In the genomic region with DNA sequence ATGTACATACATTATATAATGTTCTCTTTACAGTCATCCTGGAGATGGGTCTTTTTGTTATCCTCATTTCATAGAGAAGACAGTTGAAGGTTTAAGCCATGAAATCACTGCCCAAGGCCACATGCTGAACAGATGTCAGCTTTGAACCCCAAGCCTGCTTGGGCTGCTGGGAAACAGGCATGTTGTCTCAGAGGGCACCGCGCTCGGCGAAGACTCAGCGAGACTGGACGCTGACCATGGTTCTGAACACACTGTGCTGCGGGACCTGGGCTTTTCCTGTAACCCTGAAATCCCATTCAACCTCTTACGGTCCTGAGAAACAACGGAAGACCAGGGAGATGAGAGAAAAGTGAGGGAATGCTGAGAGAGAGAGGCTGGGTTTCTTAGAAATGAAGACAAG, we compare ENCODE assay signal across 1 cellular context.
A peak's percentile ranks its signal among the peaks of the same experiment; 100 is the strongest.
TF ChIP-seq lines count a peak whose summit lies in the region.

No MANE protein-coding gene starts in this region.

TF ChIP-seq in HepG2, 621 proteins besides CTCF, POLR2A, EP300 and RAD21 (continued from another document and continues in another):
- TF ChIP-seq, protein P1, sequence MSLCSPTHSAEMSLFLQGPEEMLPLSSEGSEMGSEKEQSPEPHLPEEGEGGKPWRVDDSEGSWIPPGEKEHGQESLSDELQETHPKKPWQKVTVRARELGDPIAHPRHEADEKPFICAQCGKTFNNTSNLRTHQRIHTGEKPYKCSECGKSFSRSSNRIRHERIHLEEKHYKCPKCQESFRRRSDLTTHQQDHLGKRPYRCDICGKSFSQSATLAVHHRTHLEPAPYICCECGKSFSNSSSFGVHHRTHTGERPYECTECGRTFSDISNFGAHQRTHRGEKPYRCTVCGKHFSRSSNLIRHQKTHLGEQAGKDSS (CRISPR knock-in tag; IDR thresholded peaks at IDR 0.05; ENCODE audit: borderline replicate concordance, low read depth): no peak
- TF ChIP-seq ZNF230 (CRISPR knock-in tag; IDR thresholded peaks at IDR 0.05): peak; percentile 47; the same call in 1 of the 2 replicates
- no peak for TF ChIP-seq ZNF207 (IDR thresholded peaks at IDR 0.05; ENCODE audit: borderline replicate concordance)
- TF ChIP-seq ZNF333 (CRISPR knock-in tag; IDR thresholded peaks at IDR 0.05; ENCODE audit: borderline replicate concordance): no peak
- TF ChIP-seq ZKSCAN5 (CRISPR knock-in tag; IDR thresholded peaks at IDR 0.05): no peak
- no peak for TF ChIP-seq MTF2 (CRISPR knock-in tag; IDR thresholded peaks at IDR 0.05; ENCODE audit: borderline replicate concordance)
- TF ChIP-seq, protein P2, sequence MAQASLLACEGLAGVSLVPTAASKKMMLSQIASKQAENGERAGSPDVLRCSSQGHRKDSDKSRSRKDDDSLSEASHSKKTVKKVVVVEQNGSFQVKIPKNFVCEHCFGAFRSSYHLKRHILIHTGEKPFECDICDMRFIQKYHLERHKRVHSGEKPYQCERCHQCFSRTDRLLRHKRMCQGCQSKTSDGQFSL (CRISPR knock-in tag; IDR thresholded peaks at IDR 0.05): no peak
- TF ChIP-seq CBX2 (IDR thresholded peaks at IDR 0.05; ENCODE audit: low read depth, low read length): no peak
- no peak for TF ChIP-seq CBX2 (CRISPR knock-in tag; IDR thresholded peaks at IDR 0.05; ENCODE audit: low read depth)
- TF ChIP-seq AGO2 (optimal IDR thresholded peaks at IDR 0.05; ENCODE audit: low read depth, low read length): no peak
- TF ChIP-seq, protein P3, sequence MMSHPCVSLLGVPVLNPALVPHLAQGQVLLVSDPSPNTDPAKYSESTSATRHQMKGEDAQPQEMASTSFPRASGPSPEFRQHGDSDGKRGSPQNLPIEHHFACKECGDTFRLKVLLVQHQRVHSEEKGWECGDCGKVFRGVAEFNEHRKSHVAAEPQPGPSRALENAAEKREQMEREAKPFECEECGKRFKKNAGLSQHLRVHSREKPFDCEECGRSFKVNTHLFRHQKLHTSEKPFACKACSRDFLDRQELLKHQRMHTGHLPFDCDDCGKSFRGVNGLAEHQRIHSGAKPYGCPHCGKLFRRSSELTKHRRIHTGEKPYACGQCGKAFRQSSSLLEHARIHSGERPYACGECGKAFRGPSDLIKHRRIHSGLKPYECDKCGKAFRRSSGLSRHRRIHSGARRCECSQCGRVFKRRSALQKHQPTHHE (CRISPR knock-in tag; IDR thresholded peaks at IDR 0.05; ENCODE audit: borderline replicate concordance): no peak
- TF ChIP-seq NONO (IDR thresholded peaks at IDR 0.05): no peak
- no peak for TF ChIP-seq NONO (CRISPR knock-in tag; conservative IDR thresholded peaks at IDR 0.05)
- no peak for TF ChIP-seq NCOR1 (IDR thresholded peaks at IDR 0.05; ENCODE audit: borderline replicate concordance, low read length)
- TF ChIP-seq, protein P4, sequence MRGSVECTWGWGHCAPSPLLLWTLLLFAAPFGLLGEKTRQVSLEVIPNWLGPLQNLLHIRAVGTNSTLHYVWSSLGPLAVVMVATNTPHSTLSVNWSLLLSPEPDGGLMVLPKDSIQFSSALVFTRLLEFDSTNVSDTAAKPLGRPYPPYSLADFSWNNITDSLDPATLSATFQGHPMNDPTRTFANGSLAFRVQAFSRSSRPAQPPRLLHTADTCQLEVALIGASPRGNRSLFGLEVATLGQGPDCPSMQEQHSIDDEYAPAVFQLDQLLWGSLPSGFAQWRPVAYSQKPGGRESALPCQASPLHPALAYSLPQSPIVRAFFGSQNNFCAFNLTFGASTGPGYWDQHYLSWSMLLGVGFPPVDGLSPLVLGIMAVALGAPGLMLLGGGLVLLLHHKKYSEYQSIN (CRISPR knock-in tag; IDR thresholded peaks at IDR 0.05; ENCODE audit: borderline replicate concordance): no peak
- no peak for TF ChIP-seq FOXA1 (IDR thresholded peaks at IDR 0.05)
- TF ChIP-seq FOXA1 (CRISPR knock-in tag; IDR thresholded peaks at IDR 0.05): 0 out of 2 replicates have a peak, but pooled peaks have one; percentile 26
- no peak for TF ChIP-seq MYNN (CRISPR knock-in tag; IDR thresholded peaks at IDR 0.05; ENCODE audit: low read depth)
- TF ChIP-seq GTF3A (CRISPR knock-in tag; conservative IDR thresholded peaks at IDR 0.05): no peak
- TF ChIP-seq NFE2 (CRISPR knock-in tag; IDR thresholded peaks at IDR 0.05): no peak
- TF ChIP-seq, protein P5, sequence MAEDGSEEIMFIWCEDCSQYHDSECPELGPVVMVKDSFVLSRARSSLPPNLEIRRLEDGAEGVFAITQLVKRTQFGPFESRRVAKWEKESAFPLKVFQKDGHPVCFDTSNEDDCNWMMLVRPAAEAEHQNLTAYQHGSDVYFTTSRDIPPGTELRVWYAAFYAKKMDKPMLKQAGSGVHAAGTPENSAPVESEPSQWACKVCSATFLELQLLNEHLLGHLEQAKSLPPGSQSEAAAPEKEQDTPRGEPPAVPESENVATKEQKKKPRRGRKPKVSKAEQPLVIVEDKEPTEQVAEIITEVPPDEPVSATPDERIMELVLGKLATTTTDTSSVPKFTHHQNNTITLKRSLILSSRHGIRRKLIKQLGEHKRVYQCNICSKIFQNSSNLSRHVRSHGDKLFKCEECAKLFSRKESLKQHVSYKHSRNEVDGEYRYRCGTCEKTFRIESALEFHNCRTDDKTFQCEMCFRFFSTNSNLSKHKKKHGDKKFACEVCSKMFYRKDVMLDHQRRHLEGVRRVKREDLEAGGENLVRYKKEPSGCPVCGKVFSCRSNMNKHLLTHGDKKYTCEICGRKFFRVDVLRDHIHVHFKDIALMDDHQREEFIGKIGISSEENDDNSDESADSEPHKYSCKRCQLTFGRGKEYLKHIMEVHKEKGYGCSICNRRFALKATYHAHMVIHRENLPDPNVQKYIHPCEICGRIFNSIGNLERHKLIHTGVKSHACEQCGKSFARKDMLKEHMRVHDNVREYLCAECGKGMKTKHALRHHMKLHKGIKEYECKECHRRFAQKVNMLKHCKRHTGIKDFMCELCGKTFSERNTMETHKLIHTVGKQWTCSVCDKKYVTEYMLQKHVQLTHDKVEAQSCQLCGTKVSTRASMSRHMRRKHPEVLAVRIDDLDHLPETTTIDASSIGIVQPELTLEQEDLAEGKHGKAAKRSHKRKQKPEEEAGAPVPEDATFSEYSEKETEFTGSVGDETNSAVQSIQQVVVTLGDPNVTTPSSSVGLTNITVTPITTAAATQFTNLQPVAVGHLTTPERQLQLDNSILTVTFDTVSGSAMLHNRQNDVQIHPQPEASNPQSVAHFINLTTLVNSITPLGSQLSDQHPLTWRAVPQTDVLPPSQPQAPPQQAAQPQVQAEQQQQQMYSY (CRISPR knock-in tag; IDR thresholded peaks at IDR 0.05): peak; percentile 51; the same call in 1 of the 2 replicates
- TF ChIP-seq, protein P6, sequence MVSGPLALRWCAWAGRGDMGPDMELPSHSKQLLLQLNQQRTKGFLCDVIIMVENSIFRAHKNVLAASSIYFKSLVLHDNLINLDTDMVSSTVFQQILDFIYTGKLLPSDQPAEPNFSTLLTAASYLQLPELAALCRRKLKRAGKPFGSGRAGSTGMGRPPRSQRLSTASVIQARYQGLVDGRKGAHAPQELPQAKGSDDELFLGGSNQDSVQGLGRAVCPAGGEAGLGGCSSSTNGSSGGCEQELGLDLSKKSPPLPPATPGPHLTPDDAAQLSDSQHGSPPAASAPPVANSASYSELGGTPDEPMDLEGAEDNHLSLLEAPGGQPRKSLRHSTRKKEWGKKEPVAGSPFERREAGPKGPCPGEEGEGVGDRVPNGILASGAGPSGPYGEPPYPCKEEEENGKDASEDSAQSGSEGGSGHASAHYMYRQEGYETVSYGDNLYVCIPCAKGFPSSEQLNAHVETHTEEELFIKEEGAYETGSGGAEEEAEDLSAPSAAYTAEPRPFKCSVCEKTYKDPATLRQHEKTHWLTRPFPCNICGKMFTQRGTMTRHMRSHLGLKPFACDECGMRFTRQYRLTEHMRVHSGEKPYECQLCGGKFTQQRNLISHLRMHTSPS (CRISPR knock-in tag; IDR thresholded peaks at IDR 0.05; ENCODE audit: low read depth): no peak
- no peak for TF ChIP-seq ZNF24 (IDR thresholded peaks at IDR 0.05)
- no peak for TF ChIP-seq TBX3 (IDR thresholded peaks at IDR 0.05; ENCODE audit: borderline replicate concordance)
- 0 out of 2 replicates have a peak, but pooled peaks have one; percentile 47 for TF ChIP-seq ZSCAN21 (CRISPR knock-in tag; IDR thresholded peaks at IDR 0.05; ENCODE audit: borderline replicate concordance)
- TF ChIP-seq, protein P7, sequence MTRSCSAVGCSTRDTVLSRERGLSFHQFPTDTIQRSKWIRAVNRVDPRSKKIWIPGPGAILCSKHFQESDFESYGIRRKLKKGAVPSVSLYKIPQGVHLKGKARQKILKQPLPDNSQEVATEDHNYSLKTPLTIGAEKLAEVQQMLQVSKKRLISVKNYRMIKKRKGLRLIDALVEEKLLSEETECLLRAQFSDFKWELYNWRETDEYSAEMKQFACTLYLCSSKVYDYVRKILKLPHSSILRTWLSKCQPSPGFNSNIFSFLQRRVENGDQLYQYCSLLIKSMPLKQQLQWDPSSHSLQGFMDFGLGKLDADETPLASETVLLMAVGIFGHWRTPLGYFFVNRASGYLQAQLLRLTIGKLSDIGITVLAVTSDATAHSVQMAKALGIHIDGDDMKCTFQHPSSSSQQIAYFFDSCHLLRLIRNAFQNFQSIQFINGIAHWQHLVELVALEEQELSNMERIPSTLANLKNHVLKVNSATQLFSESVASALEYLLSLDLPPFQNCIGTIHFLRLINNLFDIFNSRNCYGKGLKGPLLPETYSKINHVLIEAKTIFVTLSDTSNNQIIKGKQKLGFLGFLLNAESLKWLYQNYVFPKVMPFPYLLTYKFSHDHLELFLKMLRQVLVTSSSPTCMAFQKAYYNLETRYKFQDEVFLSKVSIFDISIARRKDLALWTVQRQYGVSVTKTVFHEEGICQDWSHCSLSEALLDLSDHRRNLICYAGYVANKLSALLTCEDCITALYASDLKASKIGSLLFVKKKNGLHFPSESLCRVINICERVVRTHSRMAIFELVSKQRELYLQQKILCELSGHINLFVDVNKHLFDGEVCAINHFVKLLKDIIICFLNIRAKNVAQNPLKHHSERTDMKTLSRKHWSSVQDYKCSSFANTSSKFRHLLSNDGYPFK (CRISPR knock-in tag; IDR thresholded peaks at IDR 0.05; ENCODE audit: borderline replicate concordance): 0 out of 2 replicates have a peak, but pooled peaks have one; percentile 25
- TF ChIP-seq, protein P8, sequence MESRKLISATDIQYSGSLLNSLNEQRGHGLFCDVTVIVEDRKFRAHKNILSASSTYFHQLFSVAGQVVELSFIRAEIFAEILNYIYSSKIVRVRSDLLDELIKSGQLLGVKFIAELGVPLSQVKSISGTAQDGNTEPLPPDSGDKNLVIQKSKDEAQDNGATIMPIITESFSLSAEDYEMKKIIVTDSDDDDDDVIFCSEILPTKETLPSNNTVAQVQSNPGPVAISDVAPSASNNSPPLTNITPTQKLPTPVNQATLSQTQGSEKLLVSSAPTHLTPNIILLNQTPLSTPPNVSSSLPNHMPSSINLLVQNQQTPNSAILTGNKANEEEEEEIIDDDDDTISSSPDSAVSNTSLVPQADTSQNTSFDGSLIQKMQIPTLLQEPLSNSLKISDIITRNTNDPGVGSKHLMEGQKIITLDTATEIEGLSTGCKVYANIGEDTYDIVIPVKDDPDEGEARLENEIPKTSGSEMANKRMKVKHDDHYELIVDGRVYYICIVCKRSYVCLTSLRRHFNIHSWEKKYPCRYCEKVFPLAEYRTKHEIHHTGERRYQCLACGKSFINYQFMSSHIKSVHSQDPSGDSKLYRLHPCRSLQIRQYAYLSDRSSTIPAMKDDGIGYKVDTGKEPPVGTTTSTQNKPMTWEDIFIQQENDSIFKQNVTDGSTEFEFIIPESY (CRISPR knock-in tag; IDR thresholded peaks at IDR 0.05): no peak
- TF ChIP-seq AGO1 (IDR thresholded peaks at IDR 0.05; ENCODE audit: low read depth, low read length, poor library complexity, severe bottlenecking): no peak
- no peak for TF ChIP-seq HOXA9 (CRISPR knock-in tag; IDR thresholded peaks at IDR 0.05; ENCODE audit: borderline replicate concordance)
- TF ChIP-seq ELF3 (CRISPR knock-in tag; IDR thresholded peaks at IDR 0.05): peak; percentile 71
- TF ChIP-seq, protein P9, sequence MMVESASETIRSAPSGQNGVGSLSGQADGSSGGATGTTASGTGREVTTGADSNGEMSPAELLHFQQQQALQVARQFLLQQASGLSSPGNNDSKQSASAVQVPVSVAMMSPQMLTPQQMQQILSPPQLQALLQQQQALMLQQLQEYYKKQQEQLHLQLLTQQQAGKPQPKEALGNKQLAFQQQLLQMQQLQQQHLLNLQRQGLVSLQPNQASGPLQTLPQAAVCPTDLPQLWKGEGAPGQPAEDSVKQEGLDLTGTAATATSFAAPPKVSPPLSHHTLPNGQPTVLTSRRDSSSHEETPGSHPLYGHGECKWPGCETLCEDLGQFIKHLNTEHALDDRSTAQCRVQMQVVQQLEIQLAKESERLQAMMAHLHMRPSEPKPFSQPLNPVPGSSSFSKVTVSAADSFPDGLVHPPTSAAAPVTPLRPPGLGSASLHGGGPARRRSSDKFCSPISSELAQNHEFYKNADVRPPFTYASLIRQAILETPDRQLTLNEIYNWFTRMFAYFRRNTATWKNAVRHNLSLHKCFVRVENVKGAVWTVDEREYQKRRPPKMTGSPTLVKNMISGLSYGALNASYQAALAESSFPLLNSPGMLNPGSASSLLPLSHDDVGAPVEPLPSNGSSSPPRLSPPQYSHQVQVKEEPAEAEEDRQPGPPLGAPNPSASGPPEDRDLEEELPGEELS (CRISPR knock-in tag; IDR thresholded peaks at IDR 0.05): peak; percentile 30; the same call in 1 of the 2 replicates
- TF ChIP-seq ZNF614 (CRISPR knock-in tag; IDR thresholded peaks at IDR 0.05; ENCODE audit: borderline replicate concordance): 0 out of 2 replicates have a peak, but pooled peaks have one; percentile 22
- TF ChIP-seq, protein P10, sequence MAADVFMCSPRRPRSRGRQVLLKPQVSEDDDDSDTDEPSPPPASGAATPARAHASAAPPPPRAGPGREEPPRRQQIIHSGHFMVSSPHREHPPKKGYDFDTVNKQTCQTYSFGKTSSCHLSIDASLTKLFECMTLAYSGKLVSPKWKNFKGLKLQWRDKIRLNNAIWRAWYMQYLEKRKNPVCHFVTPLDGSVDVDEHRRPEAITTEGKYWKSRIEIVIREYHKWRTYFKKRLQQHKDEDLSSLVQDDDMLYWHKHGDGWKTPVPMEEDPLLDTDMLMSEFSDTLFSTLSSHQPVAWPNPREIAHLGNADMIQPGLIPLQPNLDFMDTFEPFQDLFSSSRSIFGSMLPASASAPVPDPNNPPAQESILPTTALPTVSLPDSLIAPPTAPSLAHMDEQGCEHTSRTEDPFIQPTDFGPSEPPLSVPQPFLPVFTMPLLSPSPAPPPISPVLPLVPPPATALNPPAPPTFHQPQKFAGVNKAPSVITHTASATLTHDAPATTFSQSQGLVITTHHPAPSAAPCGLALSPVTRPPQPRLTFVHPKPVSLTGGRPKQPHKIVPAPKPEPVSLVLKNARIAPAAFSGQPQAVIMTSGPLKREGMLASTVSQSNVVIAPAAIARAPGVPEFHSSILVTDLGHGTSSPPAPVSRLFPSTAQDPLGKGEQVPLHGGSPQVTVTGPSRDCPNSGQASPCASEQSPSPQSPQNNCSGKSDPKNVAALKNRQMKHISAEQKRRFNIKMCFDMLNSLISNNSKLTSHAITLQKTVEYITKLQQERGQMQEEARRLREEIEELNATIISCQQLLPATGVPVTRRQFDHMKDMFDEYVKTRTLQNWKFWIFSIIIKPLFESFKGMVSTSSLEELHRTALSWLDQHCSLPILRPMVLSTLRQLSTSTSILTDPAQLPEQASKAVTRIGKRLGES (CRISPR knock-in tag; IDR thresholded peaks at IDR 0.05; ENCODE audit: borderline replicate concordance): peak; percentile 75
- no peak for TF ChIP-seq TOPORS (CRISPR knock-in tag; IDR thresholded peaks at IDR 0.05)
- TF ChIP-seq ZNF225 (CRISPR knock-in tag; IDR thresholded peaks at IDR 0.05): peak; percentile 64; the same call in 1 of the 2 replicates
- no peak for TF ChIP-seq ZNF883 (CRISPR knock-in tag; IDR thresholded peaks at IDR 0.05; ENCODE audit: not compliant biosample characterization)
- TF ChIP-seq ZFAT (CRISPR knock-in tag; conservative IDR thresholded peaks at IDR 0.05): no peak
- TF ChIP-seq, protein P11, sequence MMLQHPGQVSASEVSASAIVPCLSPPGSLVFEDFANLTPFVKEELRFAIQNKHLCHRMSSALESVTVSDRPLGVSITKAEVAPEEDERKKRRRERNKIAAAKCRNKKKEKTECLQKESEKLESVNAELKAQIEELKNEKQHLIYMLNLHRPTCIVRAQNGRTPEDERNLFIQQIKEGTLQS (CRISPR knock-in tag; IDR thresholded peaks at IDR 0.05): no peak
- TF ChIP-seq TMF1 (CRISPR knock-in tag; IDR thresholded peaks at IDR 0.05; ENCODE audit: low read depth): 0 out of 2 replicates have a peak, but pooled peaks have one; percentile 86
- TF ChIP-seq ZNF354B (CRISPR knock-in tag; IDR thresholded peaks at IDR 0.05): no peak
